31 cellular contexts compared by ENCODE assay signal in genomic region chr5:143428738-143429420, GRCh38. TPM values are rescaled to one million over a fixed set of nuclear protein-coding genes. Genes with fewer than 3 reads are reported as not detected.
DNase-seq lines count a peak whose midpoint lies in the region; ATAC-seq and TF ChIP-seq lines count a peak whose summit lies in the region.
"Had no signal": no experiment of that assay in that cellular context is flagged by ENCODE, and none has a peak within 500 bp of the region (broad histone marks: within the 10 kb centered on the region; RNA-seq: fewer than 3 reads in every experiment).

No MANE protein-coding gene starts in this region.

- H3K9me3 ChIP-seq in IMR-90 (ENCODE audit: control insufficient read depth, insufficient read depth, low read length) (no peaks in the 10 kb centered on the region), OCI-LY7 (ENCODE audit: low read length) (peaks cover 7% of the 10 kb centered on the region; the same call in 1 of the 2 replicates)
- H3K9me3 ChIP-seq: colonic mucosa, ovary, SK-N-SH, upper lobe of right lung had no signal

- no peak for ATAC-seq in IMR-90 (ENCODE audit: low read depth)
- ATAC-seq: PC-3 had no signal

- no peak overlapping the region for H4K8ac ChIP-seq in IMR-90 (ENCODE audit: low read depth in 2 of 2, low read length in 2 of 2)

- DNase-seq in CD1c-positive myeloid dendritic cell (ENCODE audit: extremely low spot score) (peak; percentile 65), IMR-90 (no peak), OCI-LY7 (ENCODE audit: low spot score) (no peak), fibroblast of mammary gland (ENCODE audit: low read depth) (peak; percentile 33), NCI-H82 treated with DMSO at 0.1 percent for 48 hours (lab: John Stamatoyannopoulos, UW; ENCODE audit: unreplicated experiment) (no peak), islet precursor cell (no peak)
- DNase-seq in activated naive CD4-positive, alpha-beta T cell treated with anti-CD3 and anti-CD28 coated beads, Interleukin-2, amount 10 ng/mL, durations not matched to agents 7 days and 5 days: no peak
- DNase-seq in T-helper 2 cell treated with Interferon-gamma antibody and Interleukin-4, amounts not matched to agents 5 μg/mL and 100 μg/mL, for 36 hours (ENCODE audit: low spot score): no peak
- DNase-seq: activated CD4-positive, alpha-beta memory T cell treated with anti-CD3 and anti-CD28 coated beads, Interleukin-2, amount 10 ng/mL, durations not matched to agents 7 days and 5 days; activated CD8-positive, alpha-beta memory T cell treated with anti-CD3 and anti-CD28 coated beads, Interleukin-2, amount 50 U/mL, for 4 hours; activated naive CD4-positive, alpha-beta T cell treated with Interleukin-2 at 50 U/mL for 16 hours; amygdala; C1 segment of cervical spinal cord; colonic mucosa; DMS79 treated with DMSO at 0.1 percent for 48 hours; effector CD8-positive, alpha-beta T cell; GOT3; mesenchymal stem cell; NCI-H1048; NCI-H2107; NCI-H446; NCI-H774; ovary; PC-3; retina; SK-N-SH; small intestine; stimulated activated naive CD4-positive, alpha-beta T cell treated with Interleukin-2 at 50 U/mL for 16 hours; upper lobe of right lung had no signal

- no peak overlapping the region for H3K27ac Mint-ChIP-seq in activated naive CD4-positive, alpha-beta T cell treated with anti-CD3 and anti-CD28 coated beads, Interleukin-2, amount 10 ng/mL, durations not matched to agents 7 days and 5 days
- no peak overlapping the region for H3K27ac Mint-ChIP-seq in T-helper 2 cell treated with Interferon-gamma antibody and Interleukin-4, amounts not matched to agents 5 μg/mL and 100 μg/mL, for 36 hours
- H3K27ac Mint-ChIP-seq: activated CD4-positive, alpha-beta memory T cell treated with anti-CD3 and anti-CD28 coated beads, Interleukin-2, amount 10 ng/mL, durations not matched to agents 7 days and 5 days had no signal

- H4K91ac ChIP-seq in IMR-90 (ENCODE audit: insufficient read depth, low read depth, low read length): no peak overlapping the region

- H2BK20ac ChIP-seq in IMR-90 (ENCODE audit: low read depth, low read length): no peak overlapping the region

- H3K27ac ChIP-seq in IMR-90 (ENCODE audit: insufficient read depth, low read length) (no peak overlapping the region), OCI-LY7 (ENCODE audit: low read depth, low read length, poor library complexity, severe bottlenecking) (no peak overlapping the region)
- H3K27ac ChIP-seq: colonic mucosa, epithelial cell of prostate, KMS-11, ovary, upper lobe of right lung had no signal

- no peak overlapping the region for H3K4me3 Mint-ChIP-seq in activated naive CD4-positive, alpha-beta T cell treated with anti-CD3 and anti-CD28 coated beads, Interleukin-2, amount 10 ng/mL, durations not matched to agents 7 days and 5 days
- no peak overlapping the region for H3K4me3 Mint-ChIP-seq in T-helper 2 cell treated with Interferon-gamma antibody and Interleukin-4, amounts not matched to agents 5 μg/mL and 100 μg/mL, for 36 hours
- H3K4me3 Mint-ChIP-seq: activated CD4-positive, alpha-beta memory T cell treated with anti-CD3 and anti-CD28 coated beads, Interleukin-2, amount 10 ng/mL, durations not matched to agents 7 days and 5 days had no signal

- no peaks in the 10 kb centered on the region for H3K9me2 ChIP-seq in OCI-LY7 (ENCODE audit: insufficient read depth, low read length)
- H3K9me2 ChIP-seq: SK-N-SH had no signal

- no peak overlapping the region for H2BK5ac ChIP-seq in IMR-90 (ENCODE audit: low read depth, low read length, poor library complexity, severe bottlenecking)

- BruUV-seq in IMR-90 (replicated peaks; lab: Mats Ljungman, UMichigan) (no TSS peak), OCI-LY7 (replicated peaks; lab: Mats Ljungman, UMichigan) (no TSS peak)

- H3K4me1 Mint-ChIP-seq in activated naive CD4-positive, alpha-beta T cell treated with anti-CD3 and anti-CD28 coated beads, Interleukin-2, amount 10 ng/mL, durations not matched to agents 7 days and 5 days: peaks cover 15% of the 10 kb centered on the region
- peaks cover 16% of the 10 kb centered on the region for H3K4me1 Mint-ChIP-seq in T-helper 2 cell treated with Interferon-gamma antibody and Interleukin-4, amounts not matched to agents 5 μg/mL and 100 μg/mL, for 36 hours (ENCODE audit: low read depth)

- no peaks in the 10 kb centered on the region for H3K79me1 ChIP-seq in IMR-90 (ENCODE audit: low read depth in 1 of 2, low read length in 2 of 2)

- H3K4me2 ChIP-seq in IMR-90 (ENCODE audit: low read depth, low read length): no peak overlapping the region
- peak overlapping the region; percentile 25; the same call in 1 of the 2 replicates for H3K4me2 ChIP-seq in OCI-LY7 (ENCODE audit: low read length)
- H3K4me2 ChIP-seq: KMS-11, SK-N-SH had no signal

- H3K23ac ChIP-seq in IMR-90 (ENCODE audit: low read depth, low read length): no peak overlapping the region

- H3K4me1 ChIP-seq in IMR-90 (ENCODE audit: control insufficient read depth, insufficient read depth, low read length): no peaks in the 10 kb centered on the region
- H3K4me1 ChIP-seq in OCI-LY7 (ENCODE audit: insufficient read depth, low read length, poor library complexity, severe bottlenecking): peaks cover 37% of the 10 kb centered on the region
- H3K4me1 ChIP-seq: colonic mucosa had no signal

- POLR2A ChIA-PET in IMR-90 (lab: Charles Lee; ENCODE audit: unreplicated experiment): no interaction called here
- POLR2A ChIA-PET in OCI-LY7 (lab: Charles Lee): interaction anchor here (0.7 to 1.7 kb wide), 4 partner anchors 16 to 100 kb away, joined by 3 to 11 read pairs (median 3); no protein-coding TSS in a partner anchor

- no peak overlapping the region for H2BK120ac ChIP-seq in IMR-90 (ENCODE audit: low read depth, low read length)

- no peak overlapping the region for H2AK9ac ChIP-seq in IMR-90 (replicated peaks; ENCODE audit: low read depth, low read length, poor library complexity)

- in situ Hi-C loops in IMR-90 (cut with MboI; ENCODE audit: low sequenced_read_pairs): no loop called here

- no peak overlapping the region for H3K4ac ChIP-seq in IMR-90 (ENCODE audit: low read depth, low read length)

- no peaks in the 10 kb centered on the region for H3K27me3 Mint-ChIP-seq in activated naive CD4-positive, alpha-beta T cell treated with anti-CD3 and anti-CD28 coated beads, Interleukin-2, amount 10 ng/mL, durations not matched to agents 7 days and 5 days
- H3K27me3 Mint-ChIP-seq in T-helper 2 cell treated with Interferon-gamma antibody and Interleukin-4, amounts not matched to agents 5 μg/mL and 100 μg/mL, for 36 hours (ENCODE audit: low read depth): no peaks in the 10 kb centered on the region
- H3K27me3 Mint-ChIP-seq: activated CD4-positive, alpha-beta memory T cell treated with anti-CD3 and anti-CD28 coated beads, Interleukin-2, amount 10 ng/mL, durations not matched to agents 7 days and 5 days had no signal

- H3K14ac ChIP-seq in IMR-90 (replicated peaks; ENCODE audit: low read depth, low read length): no peak overlapping the region

- 0 out of 2 replicates have a peak, but pooled peaks cover 3% of the 10 kb centered on the region for H3K9me1 ChIP-seq in IMR-90 (ENCODE audit: insufficient read depth, low read length)

- H2AFZ ChIP-seq in IMR-90 (replicated peaks; ENCODE audit: low read length, poor library complexity) (no peak overlapping the region), OCI-LY7 (ENCODE audit: low read length) (no peak overlapping the region)

- no peak overlapping the region for H2BK15ac ChIP-seq in IMR-90 (ENCODE audit: low read depth, low read length)

- dilution Hi-C loops in IMR-90 (cut with HindIII; ENCODE audit: low sequenced_read_pairs, unreplicated experiment): no loop called here

- TF ChIP-seq RAD21 in IMR-90 (IDR thresholded peaks at IDR 0.05; ENCODE audit: low read length): no peak

- no peaks in the 10 kb centered on the region for H3K9me3 Mint-ChIP-seq in activated naive CD4-positive, alpha-beta T cell treated with anti-CD3 and anti-CD28 coated beads, Interleukin-2, amount 10 ng/mL, durations not matched to agents 7 days and 5 days
- no peaks in the 10 kb centered on the region for H3K9me3 Mint-ChIP-seq in T-helper 2 cell treated with Interferon-gamma antibody and Interleukin-4, amounts not matched to agents 5 μg/mL and 100 μg/mL, for 36 hours
- H3K9me3 Mint-ChIP-seq: activated CD4-positive, alpha-beta memory T cell treated with anti-CD3 and anti-CD28 coated beads, Interleukin-2, amount 10 ng/mL, durations not matched to agents 7 days and 5 days had no signal

- no peak overlapping the region for H3K56ac ChIP-seq in IMR-90 (ENCODE audit: extremely low read depth, insufficient read depth, low read length)

- intact Hi-C loops in IMR-90 (cut with micrococcal nuclease): no loop called here
- intact Hi-C loops in OCI-LY7 (cut with micrococcal nuclease; ENCODE audit: unreplicated experiment): no loop called here

- H3K27me3 ChIP-seq in IMR-90 (ENCODE audit: control insufficient read depth, insufficient read depth, low read length): no peaks in the 10 kb centered on the region
- H3K27me3 ChIP-seq: colonic mucosa, ovary, upper lobe of right lung had no signal

- peaks cover 72% of the 10 kb centered on the region for H3K79me2 ChIP-seq in OCI-LY7 (ENCODE audit: insufficient read depth, low read depth, low read length)

- H3K36me3 ChIP-seq in IMR-90 (ENCODE audit: control insufficient read depth, insufficient read depth, low read length): no peaks in the 10 kb centered on the region
- peaks cover 56% of the 10 kb centered on the region for H3K36me3 ChIP-seq in OCI-LY7 (ENCODE audit: insufficient read depth, low read length)
- H3K36me3 ChIP-seq: colonic mucosa, ovary, upper lobe of right lung had no signal

- no peak overlapping the region for H3K18ac ChIP-seq in IMR-90 (ENCODE audit: low read depth, low read length)

- CTCF ChIA-PET in IMR-90 (lab: Yijun Ruan, JAX): no interaction called here
- CTCF ChIA-PET in OCI-LY7 (lab: Charles Lee; ENCODE audit: unreplicated experiment): no interaction called here
- CTCF ChIA-PET in activated naive CD4-positive, alpha-beta T cell treated with anti-CD3 and anti-CD28 coated beads, Interleukin-2, amount 10 ng/mL, durations not matched to agents 7 days and 5 days (lab: Charles Lee): no interaction called here

- H2AK5ac ChIP-seq in IMR-90 (ENCODE audit: low read depth, low read length): no peak overlapping the region

- H4K5ac ChIP-seq in IMR-90 (ENCODE audit: low read depth, low read length): no peak overlapping the region

- no CpG with 5 or more reads among the region's 2 CpGs for WGBS in IMR-90 (ENCODE audit: extremely low coverage in 2 of 2, insufficient read length in 1 of 2), 2 experiments

- no peak for TF ChIP-seq POLR2A in IMR-90 (IDR thresholded peaks at IDR 0.05; ENCODE audit: low read depth, low read length)

- no peaks in the 10 kb centered on the region for H4K20me1 ChIP-seq in IMR-90 (ENCODE audit: insufficient read depth, low read length)
- H4K20me1 ChIP-seq in OCI-LY7 (ENCODE audit: insufficient read depth, low read length): no peaks in the 10 kb centered on the region

- H3K4me3 ChIP-seq in IMR-90 (ENCODE audit: insufficient read depth, low read depth, low read length): no peak overlapping the region
- H3K4me3 ChIP-seq in OCI-LY7 (ENCODE audit: low read depth, low read length, poor library complexity, severe bottlenecking): no peak overlapping the region
- H3K4me3 ChIP-seq in fibroblast of mammary gland (ENCODE audit: control insufficient read depth, low read depth, low read length): no peak overlapping the region
- H3K4me3 ChIP-seq: colonic mucosa, ovary, upper lobe of right lung had no signal

- TF ChIP-seq CTCF in IMR-90 (conservative IDR thresholded peaks at IDR 0.05; ENCODE audit: low read depth, low read length) (no peak), OCI-LY7 (conservative IDR thresholded peaks at IDR 0.05; ENCODE audit: low read length) (no peak), fibroblast of mammary gland (conservative IDR thresholded peaks at IDR 0.05; ENCODE audit: control insufficient read depth, insufficient read depth, low read depth, low read length) (no peak)

- no peak overlapping the region for H3K9ac ChIP-seq in IMR-90 (ENCODE audit: low read depth, low read length)
- H3K9ac ChIP-seq: KMS-11, SK-N-SH had no signal

- H3K36me3 Mint-ChIP-seq in activated naive CD4-positive, alpha-beta T cell treated with anti-CD3 and anti-CD28 coated beads, Interleukin-2, amount 10 ng/mL, durations not matched to agents 7 days and 5 days: no peaks in the 10 kb centered on the region
- H3K36me3 Mint-ChIP-seq in T-helper 2 cell treated with Interferon-gamma antibody and Interleukin-4, amounts not matched to agents 5 μg/mL and 100 μg/mL, for 36 hours (ENCODE audit: low read depth): peaks cover 1% of the 10 kb centered on the region

RNA-seq across cellular contexts. Expression of gene NR3C1, which starts 25.4 kb away (rescaled TPM):
- total RNA-seq in IMR-90 (2012; rRNA removed) (62.8 and 77.4 TPM in 2 replicates), OCI-LY7 (2022) (98.1 and 106 TPM in 2 replicates)
- polyA plus RNA-seq in IMR-90 (2012; rRNA removed): 11.9 and 13.7 TPM in 2 replicates
- polyA plus RNA-seq in IMR-90 (2012; cell fraction: cytosol; rRNA removed): 3.5 and 4.8 TPM in 2 replicates
- polyA plus RNA-seq in IMR-90 (2012; cell fraction: nucleus; rRNA removed; ENCODE audit: low replicate concordance): 2.3 and 15.5 TPM in 2 replicates
- 45.0 and 45.6 TPM in 2 replicates for total RNA-seq in OCI-LY7 (2014; rRNA removed; shearing (Covaris generic))

Comparison
In these comparisons a context has a peak if more than half of its experiments do, and no peak if none do; other contexts are left out.
1. DNase-seq: peak in CD1c-positive myeloid dendritic cell (single experiment) and fibroblast of mammary gland (single experiment); none in IMR-90 (single experiment), OCI-LY7 (single experiment), activated naive CD4-positive, alpha-beta T cell treated with anti-CD3 and anti-CD28 coated beads, Interleukin-2, amount 10 ng/mL, durations not matched to agents 7 days and 5 days (single experiment), NCI-H82 treated with DMSO at 0.1 percent for 48 hours (single experiment), islet precursor cell (single experiment) and T-helper 2 cell treated with Interferon-gamma antibody and Interleukin-4, amounts not matched to agents 5 μg/mL and 100 μg/mL, for 36 hours (single experiment).